Comparison of ENCODE assay signal across 31 cellular contexts in the genomic region with DNA sequence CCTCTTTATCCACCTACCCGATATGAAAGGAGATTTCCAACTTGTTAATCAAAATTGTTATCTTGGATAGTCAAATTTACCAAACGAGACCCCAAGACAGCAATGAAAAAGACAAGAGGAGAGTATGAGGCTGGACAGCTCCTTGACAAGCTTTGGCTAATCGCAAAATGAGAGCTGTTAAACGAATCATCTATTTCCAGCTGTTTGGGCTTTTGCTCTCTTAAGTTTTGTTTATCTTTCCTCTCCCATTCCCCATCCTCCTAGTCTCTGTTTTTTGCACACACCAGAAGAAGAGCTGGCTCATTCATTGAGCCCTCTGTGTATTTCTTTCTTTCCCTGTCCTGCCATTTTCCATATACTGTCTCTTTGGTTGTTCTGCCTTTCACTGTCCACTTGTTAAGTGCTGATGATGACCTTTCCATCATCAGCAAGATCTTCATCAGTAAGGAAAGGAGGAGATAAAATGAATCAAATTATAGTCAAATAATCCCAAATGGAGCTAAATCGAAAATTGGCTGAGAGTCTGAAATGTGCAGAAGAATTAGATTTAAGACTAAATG.
"Had no signal": no experiment of that assay in that cellular context is flagged by ENCODE, and none has a peak within 500 bp of the region (broad histone marks: within the 10 kb centered on the region; RNA-seq: fewer than 3 reads in every experiment).

No MANE protein-coding gene starts in this region.

- H3K9me3 ChIP-seq: gastrocnemius medialis, prostate gland, right atrium auricular region, suprapubic skin, transverse colon, upper lobe of right lung, vagina had no signal

- H3K27me3 ChIP-seq: gastrocnemius medialis, neural progenitor cell, right atrium auricular region, suprapubic skin, transverse colon, upper lobe of right lung, vagina had no signal

- H3K36me3 Mint-ChIP-seq: neural progenitor cell had no signal

- FAIRE-seq: endometrium had no signal

- DNase-seq: dermis blood vessel endothelial cell; effector memory CD4-positive, alpha-beta T cell; foreskin fibroblast; gastrocnemius medialis; head of caudate nucleus; islet precursor cell; kidney glomerular epithelial cell; left colon; left ventricle myocardium superior; naive B cell; stimulated activated CD4-positive, alpha-beta T cell treated with anti-CD3 and anti-CD28 coated beads, Interleukin-12 subunit alpha, Interleukin-12 subunit beta, amount 100 ng/mL, for 4 hours; stimulated activated CD4-positive, alpha-beta T cell treated with anti-CD3 and anti-CD28 coated beads, Interleukin-1b, Interleukin-23, amount 100 ng/mL, for 48 hours; stimulated activated CD4-positive, alpha-beta T cell treated with anti-CD3 and anti-CD28 coated beads, Interleukin-4, amount 100 ng/mL, for 1 hour; stimulated activated CD8-positive, alpha-beta memory T cell treated with anti-CD3 and anti-CD28 coated beads, Interleukin-4, amount 100 ng/mL, for 48 hours; stimulated activated naive CD4-positive, alpha-beta T cell; stimulated activated naive CD8-positive, alpha-beta T cell treated with anti-CD3 and anti-CD28 coated beads, Interleukin-15, amount 100 ng/mL, for 72 hours; transverse colon; upper lobe of right lung had no signal

- H3K4me1 Mint-ChIP-seq: memory B cell; naive B cell; nephron; neural progenitor cell; stimulated activated naive CD8-positive, alpha-beta T cell treated with anti-CD3 and anti-CD28 coated beads, Interleukin-15, amount 100 ng/mL, for 72 hours had no signal

- H3K27me3 Mint-ChIP-seq: memory B cell; naive B cell; stimulated activated naive CD8-positive, alpha-beta T cell treated with anti-CD3 and anti-CD28 coated beads, Interleukin-15, amount 100 ng/mL, for 72 hours had no signal

- H3K4me1 ChIP-seq: gastrocnemius medialis, neural progenitor cell, parathyroid adenoma, prostate gland, right atrium auricular region, suprapubic skin, transverse colon, vagina had no signal

- H3K4me2 ChIP-seq: neural progenitor cell, smooth muscle cell had no signal

- H3K9ac ChIP-seq: neural progenitor cell, parathyroid adenoma had no signal

- H3K9me3 Mint-ChIP-seq: memory B cell; naive B cell; nephron; neural progenitor cell; stimulated activated naive CD8-positive, alpha-beta T cell treated with anti-CD3 and anti-CD28 coated beads, Interleukin-15, amount 100 ng/mL, for 72 hours had no signal

- ATAC-seq: gastrocnemius medialis; left colon; left ventricle myocardium superior; sciatic nerve; stimulated activated naive CD8-positive, alpha-beta T cell treated with anti-CD3 and anti-CD28 coated beads, Interleukin-15, amount 100 ng/mL, for 72 hours; upper lobe of right lung had no signal

- H3K36me3 ChIP-seq: gastrocnemius medialis, neural progenitor cell, prostate gland, right atrium auricular region, suprapubic skin, transverse colon, upper lobe of right lung, vagina had no signal

- H3K4me3 Mint-ChIP-seq: memory B cell; naive B cell; nephron; neural progenitor cell; stimulated activated naive CD8-positive, alpha-beta T cell treated with anti-CD3 and anti-CD28 coated beads, Interleukin-15, amount 100 ng/mL, for 72 hours had no signal

- H3K4me3 ChIP-seq: coronary artery, gastrocnemius medialis, lung, neural progenitor cell, prostate gland, right atrium auricular region, smooth muscle cell, suprapubic skin, transverse colon, upper lobe of right lung, vagina had no signal

- H3K27ac Mint-ChIP-seq: memory B cell; nephron; neural progenitor cell; stimulated activated naive CD8-positive, alpha-beta T cell treated with anti-CD3 and anti-CD28 coated beads, Interleukin-15, amount 100 ng/mL, for 72 hours had no signal

- H2AFZ ChIP-seq: neural progenitor cell, parathyroid adenoma had no signal

- H3K79me2 ChIP-seq: parathyroid adenoma had no signal

- H3K27ac ChIP-seq: coronary artery, gastrocnemius medialis, neural progenitor cell, parathyroid adenoma, prostate gland, right atrium auricular region, suprapubic skin, transverse colon, upper lobe of right lung, vagina had no signal
